In genomic region chr4:66766557-66766956, GRCh38 we compare ENCODE assay signal across 16 cellular contexts.
"Had no signal": no experiment of that assay in that cellular context is flagged by ENCODE, and none has a peak within 500 bp of the region (broad histone marks: within the 10 kb centered on the region; RNA-seq: fewer than 3 reads in every experiment).

No MANE protein-coding gene starts in this region.

- H3K4me3 Mint-ChIP-seq: dendritic cell treated with granulocyte-macrophage colony-stimulating factor and Interleukin-4, amounts not matched to agents 40 ng/mL and 50 ng/mL, for 4 days; effector memory CD8-positive, alpha-beta T cell; naive thymus-derived CD4-positive, alpha-beta T cell had no signal

- H3K4me3 ChIP-seq: esophagus squamous epithelium, ovary, stomach, thoracic aorta, transverse colon had no signal

- DNase-seq: effector memory CD8-positive, alpha-beta T cell; esophagus squamous epithelium; foreskin fibroblast; kidney glomerular epithelial cell; naive thymus-derived CD4-positive, alpha-beta T cell; nucleus accumbens; ovary; small intestine; stimulated activated CD4-positive, alpha-beta T cell treated with anti-CD3 and anti-CD28 coated beads, Interleukin-12 subunit alpha, Interleukin-12 subunit beta, amount 100 ng/mL, for 4 hours; stimulated activated naive CD4-positive, alpha-beta T cell; stomach; substantia nigra; transverse colon had no signal

- H3K4me1 ChIP-seq: esophagus squamous epithelium, stomach, transverse colon had no signal

- ATAC-seq: effector memory CD8-positive, alpha-beta T cell; naive thymus-derived CD4-positive, alpha-beta T cell; right cardiac atrium had no signal

- H3K36me3 ChIP-seq: esophagus squamous epithelium, ovary, stomach, thoracic aorta, transverse colon had no signal

- H3K27me3 ChIP-seq: esophagus squamous epithelium, ovary, stomach, transverse colon had no signal

- H3K4me1 Mint-ChIP-seq: naive thymus-derived CD4-positive, alpha-beta T cell had no signal

- H3K9me3 Mint-ChIP-seq: dendritic cell treated with granulocyte-macrophage colony-stimulating factor and Interleukin-4, amounts not matched to agents 40 ng/mL and 50 ng/mL, for 4 days had no signal

- H3K36me3 Mint-ChIP-seq: naive thymus-derived CD4-positive, alpha-beta T cell had no signal

- H3K27ac Mint-ChIP-seq: dendritic cell treated with granulocyte-macrophage colony-stimulating factor and Interleukin-4, amounts not matched to agents 40 ng/mL and 50 ng/mL, for 4 days; effector memory CD8-positive, alpha-beta T cell; naive thymus-derived CD4-positive, alpha-beta T cell had no signal

- H3K27me3 Mint-ChIP-seq: dendritic cell treated with granulocyte-macrophage colony-stimulating factor and Interleukin-4, amounts not matched to agents 40 ng/mL and 50 ng/mL, for 4 days; effector memory CD8-positive, alpha-beta T cell; naive thymus-derived CD4-positive, alpha-beta T cell had no signal

- H3K27ac ChIP-seq: esophagus squamous epithelium, ovary, stomach, thoracic aorta, transverse colon had no signal

- H3K9me3 ChIP-seq: esophagus squamous epithelium, ovary, thoracic aorta, transverse colon had no signal
